2 cellular contexts compared by ENCODE assay signal in the genomic region with DNA sequence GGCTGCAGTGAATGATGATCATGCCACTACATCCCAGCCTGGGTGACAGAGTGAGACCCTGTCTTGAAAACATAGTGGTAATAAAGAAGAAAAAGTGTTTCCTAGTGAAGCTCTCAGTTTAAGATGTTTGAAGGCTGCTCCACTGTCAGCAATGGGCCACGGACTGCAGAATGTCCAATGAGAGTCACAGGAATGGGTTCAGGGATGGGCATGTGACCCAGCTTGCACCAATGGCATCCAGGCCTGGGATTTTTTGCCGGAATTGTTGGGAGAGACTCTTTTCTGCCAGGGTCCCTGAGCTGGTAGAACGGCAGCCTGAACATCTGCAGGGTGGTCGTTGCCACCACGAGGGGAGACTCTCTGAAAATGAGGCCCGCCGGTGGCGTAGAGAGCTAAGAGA.
TF ChIP-seq lines count a peak whose summit lies in the region.

No MANE protein-coding gene starts in this region.

TF ChIP-seq in HepG2, 621 proteins besides CTCF, POLR2A, EP300 and RAD21:
- TF ChIP-seq ZNF766 (CRISPR knock-in tag; IDR thresholded peaks at IDR 0.05; ENCODE audit: borderline replicate concordance): no peak
- 0 out of 2 replicates have a peak, but pooled peaks have one; percentile 3 for TF ChIP-seq SPEN (CRISPR knock-in tag; IDR thresholded peaks at IDR 0.05; ENCODE audit: low read depth)
TF ChIP-seq in HepG2: peak in this region for 1.

TF ChIP-seq in WTC11, 78 proteins besides CTCF, POLR2A, EP300 and RAD21:
- TF ChIP-seq USF1 (CRISPR knock-in tag; IDR thresholded peaks at IDR 0.05): peak; percentile 52
- no peak for TF ChIP-seq IRF1 (CRISPR knock-in tag; IDR thresholded peaks at IDR 0.05)
- TF ChIP-seq JAZF1 (CRISPR knock-in tag; IDR thresholded peaks at IDR 0.05): no peak
- TF ChIP-seq, protein P1, sequence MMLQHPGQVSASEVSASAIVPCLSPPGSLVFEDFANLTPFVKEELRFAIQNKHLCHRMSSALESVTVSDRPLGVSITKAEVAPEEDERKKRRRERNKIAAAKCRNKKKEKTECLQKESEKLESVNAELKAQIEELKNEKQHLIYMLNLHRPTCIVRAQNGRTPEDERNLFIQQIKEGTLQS (CRISPR knock-in tag; conservative IDR thresholded peaks at IDR 0.05): no peak
- TF ChIP-seq, protein P2, sequence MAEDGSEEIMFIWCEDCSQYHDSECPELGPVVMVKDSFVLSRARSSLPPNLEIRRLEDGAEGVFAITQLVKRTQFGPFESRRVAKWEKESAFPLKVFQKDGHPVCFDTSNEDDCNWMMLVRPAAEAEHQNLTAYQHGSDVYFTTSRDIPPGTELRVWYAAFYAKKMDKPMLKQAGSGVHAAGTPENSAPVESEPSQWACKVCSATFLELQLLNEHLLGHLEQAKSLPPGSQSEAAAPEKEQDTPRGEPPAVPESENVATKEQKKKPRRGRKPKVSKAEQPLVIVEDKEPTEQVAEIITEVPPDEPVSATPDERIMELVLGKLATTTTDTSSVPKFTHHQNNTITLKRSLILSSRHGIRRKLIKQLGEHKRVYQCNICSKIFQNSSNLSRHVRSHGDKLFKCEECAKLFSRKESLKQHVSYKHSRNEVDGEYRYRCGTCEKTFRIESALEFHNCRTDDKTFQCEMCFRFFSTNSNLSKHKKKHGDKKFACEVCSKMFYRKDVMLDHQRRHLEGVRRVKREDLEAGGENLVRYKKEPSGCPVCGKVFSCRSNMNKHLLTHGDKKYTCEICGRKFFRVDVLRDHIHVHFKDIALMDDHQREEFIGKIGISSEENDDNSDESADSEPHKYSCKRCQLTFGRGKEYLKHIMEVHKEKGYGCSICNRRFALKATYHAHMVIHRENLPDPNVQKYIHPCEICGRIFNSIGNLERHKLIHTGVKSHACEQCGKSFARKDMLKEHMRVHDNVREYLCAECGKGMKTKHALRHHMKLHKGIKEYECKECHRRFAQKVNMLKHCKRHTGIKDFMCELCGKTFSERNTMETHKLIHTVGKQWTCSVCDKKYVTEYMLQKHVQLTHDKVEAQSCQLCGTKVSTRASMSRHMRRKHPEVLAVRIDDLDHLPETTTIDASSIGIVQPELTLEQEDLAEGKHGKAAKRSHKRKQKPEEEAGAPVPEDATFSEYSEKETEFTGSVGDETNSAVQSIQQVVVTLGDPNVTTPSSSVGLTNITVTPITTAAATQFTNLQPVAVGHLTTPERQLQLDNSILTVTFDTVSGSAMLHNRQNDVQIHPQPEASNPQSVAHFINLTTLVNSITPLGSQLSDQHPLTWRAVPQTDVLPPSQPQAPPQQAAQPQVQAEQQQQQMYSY (CRISPR knock-in tag; IDR thresholded peaks at IDR 0.05): no peak
- TF ChIP-seq, protein P3, sequence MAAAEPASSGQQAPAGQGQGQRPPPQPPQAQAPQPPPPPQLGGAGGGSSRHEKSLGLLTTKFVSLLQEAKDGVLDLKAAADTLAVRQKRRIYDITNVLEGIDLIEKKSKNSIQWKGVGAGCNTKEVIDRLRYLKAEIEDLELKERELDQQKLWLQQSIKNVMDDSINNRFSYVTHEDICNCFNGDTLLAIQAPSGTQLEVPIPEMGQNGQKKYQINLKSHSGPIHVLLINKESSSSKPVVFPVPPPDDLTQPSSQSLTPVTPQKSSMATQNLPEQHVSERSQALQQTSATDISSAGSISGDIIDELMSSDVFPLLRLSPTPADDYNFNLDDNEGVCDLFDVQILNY (CRISPR knock-in tag; IDR thresholded peaks at IDR 0.05): no peak
- TF ChIP-seq, protein P4, sequence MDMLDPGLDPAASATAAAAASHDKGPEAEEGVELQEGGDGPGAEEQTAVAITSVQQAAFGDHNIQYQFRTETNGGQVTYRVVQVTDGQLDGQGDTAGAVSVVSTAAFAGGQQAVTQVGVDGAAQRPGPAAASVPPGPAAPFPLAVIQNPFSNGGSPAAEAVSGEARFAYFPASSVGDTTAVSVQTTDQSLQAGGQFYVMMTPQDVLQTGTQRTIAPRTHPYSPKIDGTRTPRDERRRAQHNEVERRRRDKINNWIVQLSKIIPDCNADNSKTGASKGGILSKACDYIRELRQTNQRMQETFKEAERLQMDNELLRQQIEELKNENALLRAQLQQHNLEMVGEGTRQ (CRISPR knock-in tag; IDR thresholded peaks at IDR 0.05): peak; percentile 69
- TF ChIP-seq, protein P5, sequence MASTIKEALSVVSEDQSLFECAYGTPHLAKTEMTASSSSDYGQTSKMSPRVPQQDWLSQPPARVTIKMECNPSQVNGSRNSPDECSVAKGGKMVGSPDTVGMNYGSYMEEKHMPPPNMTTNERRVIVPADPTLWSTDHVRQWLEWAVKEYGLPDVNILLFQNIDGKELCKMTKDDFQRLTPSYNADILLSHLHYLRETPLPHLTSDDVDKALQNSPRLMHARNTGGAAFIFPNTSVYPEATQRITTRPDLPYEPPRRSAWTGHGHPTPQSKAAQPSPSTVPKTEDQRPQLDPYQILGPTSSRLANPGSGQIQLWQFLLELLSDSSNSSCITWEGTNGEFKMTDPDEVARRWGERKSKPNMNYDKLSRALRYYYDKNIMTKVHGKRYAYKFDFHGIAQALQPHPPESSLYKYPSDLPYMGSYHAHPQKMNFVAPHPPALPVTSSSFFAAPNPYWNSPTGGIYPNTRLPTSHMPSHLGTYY (CRISPR knock-in tag; IDR thresholded peaks at IDR 0.05): no peak
